31 cellular contexts compared by ENCODE assay signal in the genomic region with DNA sequence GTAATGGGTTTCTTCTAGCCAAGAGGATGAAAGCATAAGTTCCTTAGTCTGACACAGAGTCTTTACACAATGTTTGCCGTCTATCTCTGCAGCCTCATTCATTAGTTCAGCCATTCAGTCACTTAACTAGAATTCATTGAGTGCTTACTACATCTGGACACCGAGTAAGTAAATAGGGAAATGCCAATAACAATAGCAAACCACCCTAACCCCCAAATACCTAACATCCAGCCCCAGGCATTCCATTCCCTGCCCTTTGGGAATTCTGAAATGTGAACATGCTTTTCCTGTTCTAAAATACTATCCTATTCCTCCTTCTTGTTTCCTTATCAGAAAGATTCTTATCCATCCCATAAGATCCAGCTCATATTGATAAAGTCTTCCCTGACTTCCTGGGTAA.
"Had no signal": no experiment of that assay in that cellular context is flagged by ENCODE, and none has a peak within 500 bp of the region (broad histone marks: within the 10 kb centered on the region; RNA-seq: fewer than 3 reads in every experiment).

No MANE protein-coding gene starts in this region.

- H3K36me3 Mint-ChIP-seq: immature natural killer cell, memory B cell, neural progenitor cell, type B pancreatic cell had no signal

- H3K79me2 ChIP-seq: parathyroid adenoma had no signal

- H3K4me3 Mint-ChIP-seq: endodermal cell; immature natural killer cell; memory B cell; nephron; neural progenitor cell; stimulated activated naive CD8-positive, alpha-beta T cell treated with anti-CD3 and anti-CD28 coated beads, Interleukin-15, amount 100 ng/mL, for 72 hours; type B pancreatic cell had no signal

- H3K27ac ChIP-seq: epithelial cell of prostate, gastrocnemius medialis, heart right ventricle, neural progenitor cell, parathyroid adenoma, right lobe of liver, testis, tibial artery had no signal

- H3K36me3 ChIP-seq: gastrocnemius medialis, heart right ventricle, neural progenitor cell, right lobe of liver, tibial artery had no signal

- DNase-seq: caudate nucleus; cerebellar nuclear complex; dorsolateral prefrontal cortex; effector CD8-positive, alpha-beta T cell; endodermal cell; foreskin fibroblast; gastrocnemius medialis; heart right ventricle; hippocampal formation; immature natural killer cell; islet precursor cell; left ventricle myocardium superior; right lobe of liver; stimulated activated CD4-positive, alpha-beta T cell treated with anti-CD3 and anti-CD28 coated beads, Interleukin-12 subunit alpha, Interleukin-12 subunit beta, amount 100 ng/mL, for 4 hours; stimulated activated CD4-positive, alpha-beta T cell treated with anti-CD3 and anti-CD28 coated beads, Interleukin-1b, Interleukin-23, amount 100 ng/mL, for 48 hours; stimulated activated CD4-positive, alpha-beta T cell treated with anti-CD3 and anti-CD28 coated beads, Interleukin-4, amount 100 ng/mL, for 1 hour; stimulated activated CD8-positive, alpha-beta memory T cell treated with anti-CD3 and anti-CD28 coated beads, Interleukin-4, amount 100 ng/mL, for 48 hours; stimulated activated naive CD4-positive, alpha-beta T cell; stimulated activated naive CD8-positive, alpha-beta T cell treated with anti-CD3 and anti-CD28 coated beads, Interleukin-15, amount 100 ng/mL, for 72 hours; testis; tibial artery had no signal

- H3K27me3 Mint-ChIP-seq: memory B cell; progenitor cell of endocrine pancreas; stimulated activated naive CD8-positive, alpha-beta T cell treated with anti-CD3 and anti-CD28 coated beads, Interleukin-15, amount 100 ng/mL, for 72 hours had no signal

- H3K9me3 Mint-ChIP-seq: nephron; stimulated activated naive CD8-positive, alpha-beta T cell treated with anti-CD3 and anti-CD28 coated beads, Interleukin-15, amount 100 ng/mL, for 72 hours; type B pancreatic cell had no signal

- H2AFZ ChIP-seq: neural progenitor cell, parathyroid adenoma had no signal

- H3K27me3 ChIP-seq: dorsolateral prefrontal cortex, gastrocnemius medialis, heart right ventricle, neural progenitor cell, right lobe of liver, testis, tibial artery had no signal

- H3K27ac Mint-ChIP-seq: endodermal cell; immature natural killer cell; memory B cell; nephron; neural progenitor cell; progenitor cell of endocrine pancreas; stimulated activated naive CD8-positive, alpha-beta T cell treated with anti-CD3 and anti-CD28 coated beads, Interleukin-15, amount 100 ng/mL, for 72 hours; type B pancreatic cell had no signal

- H3K4me1 ChIP-seq: gastrocnemius medialis, heart right ventricle, parathyroid adenoma, right lobe of liver, testis, tibial artery had no signal

- H3K4me1 Mint-ChIP-seq: endodermal cell; immature natural killer cell; memory B cell; nephron; stimulated activated naive CD8-positive, alpha-beta T cell treated with anti-CD3 and anti-CD28 coated beads, Interleukin-15, amount 100 ng/mL, for 72 hours had no signal

- ATAC-seq: esophagus mucosa; gastrocnemius medialis; heart right ventricle; left ventricle myocardium superior; right lobe of liver; stimulated activated naive CD8-positive, alpha-beta T cell treated with anti-CD3 and anti-CD28 coated beads, Interleukin-15, amount 100 ng/mL, for 72 hours had no signal

- H3K4me2 ChIP-seq: smooth muscle cell had no signal

- H3K4me3 ChIP-seq: dorsolateral prefrontal cortex, gastrocnemius medialis, heart right ventricle, lung, neural progenitor cell, right lobe of liver, smooth muscle cell, testis, tibial artery had no signal

- H3K9me3 ChIP-seq: gastrocnemius medialis, right lobe of liver, testis had no signal
